In the genomic region with DNA sequence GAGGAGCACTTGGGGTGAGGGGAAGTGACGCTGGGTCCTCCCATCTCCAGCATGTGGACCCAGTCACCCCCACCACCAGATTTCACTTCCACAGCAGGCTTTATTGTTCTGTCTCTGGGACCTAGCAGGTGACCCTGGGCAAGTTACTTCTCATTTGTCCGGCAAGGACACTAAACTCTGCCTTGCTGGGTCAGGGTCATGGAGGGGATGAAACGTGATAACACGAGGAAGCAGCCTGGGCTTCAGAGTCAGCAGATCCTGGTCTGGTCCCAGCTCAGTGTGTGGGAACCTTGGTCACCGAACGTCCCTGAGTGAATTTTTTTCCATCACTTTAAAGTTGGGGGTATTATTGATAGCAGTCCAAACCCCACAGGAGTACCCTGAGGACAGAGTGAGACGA, we compare ENCODE assay signal across 1 cellular context.
A peak's percentile ranks its signal among the peaks of the same experiment; 100 is the strongest.
TF ChIP-seq lines count a peak whose summit lies in the region.

No MANE protein-coding gene starts in this region.

TF ChIP-seq in HepG2, 621 proteins besides CTCF, POLR2A, EP300 and RAD21:
- TF ChIP-seq, protein P1, sequence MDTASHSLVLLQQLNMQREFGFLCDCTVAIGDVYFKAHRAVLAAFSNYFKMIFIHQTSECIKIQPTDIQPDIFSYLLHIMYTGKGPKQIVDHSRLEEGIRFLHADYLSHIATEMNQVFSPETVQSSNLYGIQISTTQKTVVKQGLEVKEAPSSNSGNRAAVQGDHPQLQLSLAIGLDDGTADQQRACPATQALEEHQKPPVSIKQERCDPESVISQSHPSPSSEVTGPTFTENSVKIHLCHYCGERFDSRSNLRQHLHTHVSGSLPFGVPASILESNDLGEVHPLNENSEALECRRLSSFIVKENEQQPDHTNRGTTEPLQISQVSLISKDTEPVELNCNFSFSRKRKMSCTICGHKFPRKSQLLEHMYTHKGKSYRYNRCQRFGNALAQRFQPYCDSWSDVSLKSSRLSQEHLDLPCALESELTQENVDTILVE (CRISPR knock-in tag; IDR thresholded peaks at IDR 0.05) = no peak
- TF ChIP-seq NR2F2 (IDR thresholded peaks at IDR 0.05; ENCODE audit: borderline replicate concordance, low read depth) (no peak), RARA (CRISPR knock-in tag; IDR thresholded peaks at IDR 0.05) (peak; percentile 23; the same call in 1 of the 2 replicates), ZNF263 (CRISPR knock-in tag; IDR thresholded peaks at IDR 0.05) (peak; percentile 81), NR1H2 (CRISPR knock-in tag; IDR thresholded peaks at IDR 0.05; ENCODE audit: borderline replicate concordance, low read depth) (no peak), ZNF510 (CRISPR knock-in tag; IDR thresholded peaks at IDR 0.05; ENCODE audit: low read depth) (no peak), NAIF1 (CRISPR knock-in tag; IDR thresholded peaks at IDR 0.05; ENCODE audit: borderline replicate concordance) (no peak), MAFG (CRISPR knock-in tag; IDR thresholded peaks at IDR 0.05) (no peak), NKX3-1 (CRISPR knock-in tag; IDR thresholded peaks at IDR 0.05) (no peak), MEF2D (CRISPR knock-in tag; IDR thresholded peaks at IDR 0.05) (no peak), PHB2 (IDR thresholded peaks at IDR 0.05; ENCODE audit: partially characterized antibody) (no peak), SOX13 (IDR thresholded peaks at IDR 0.05) (no peak), SOX13 (CRISPR knock-in tag; conservative IDR thresholded peaks at IDR 0.05 in 1 of 2, IDR thresholded peaks at IDR 0.05 in 1 of 2) (0 out of 4 replicates have a peak, but pooled peaks of 1 of the 2 experiments have one; percentile 14), TBX3 (IDR thresholded peaks at IDR 0.05; ENCODE audit: borderline replicate concordance) (no peak), CAMTA2 (CRISPR knock-in tag; IDR thresholded peaks at IDR 0.05; ENCODE audit: borderline replicate concordance) (no peak)
- TF ChIP-seq, protein P2, sequence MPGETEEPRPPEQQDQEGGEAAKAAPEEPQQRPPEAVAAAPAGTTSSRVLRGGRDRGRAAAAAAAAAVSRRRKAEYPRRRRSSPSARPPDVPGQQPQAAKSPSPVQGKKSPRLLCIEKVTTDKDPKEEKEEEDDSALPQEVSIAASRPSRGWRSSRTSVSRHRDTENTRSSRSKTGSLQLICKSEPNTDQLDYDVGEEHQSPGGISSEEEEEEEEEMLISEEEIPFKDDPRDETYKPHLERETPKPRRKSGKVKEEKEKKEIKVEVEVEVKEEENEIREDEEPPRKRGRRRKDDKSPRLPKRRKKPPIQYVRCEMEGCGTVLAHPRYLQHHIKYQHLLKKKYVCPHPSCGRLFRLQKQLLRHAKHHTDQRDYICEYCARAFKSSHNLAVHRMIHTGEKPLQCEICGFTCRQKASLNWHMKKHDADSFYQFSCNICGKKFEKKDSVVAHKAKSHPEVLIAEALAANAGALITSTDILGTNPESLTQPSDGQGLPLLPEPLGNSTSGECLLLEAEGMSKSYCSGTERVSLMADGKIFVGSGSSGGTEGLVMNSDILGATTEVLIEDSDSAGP (CRISPR knock-in tag; IDR thresholded peaks at IDR 0.05; ENCODE audit: borderline replicate concordance) = no peak
